Comparison of ENCODE assay signal across 21 cellular contexts in the genomic region with DNA sequence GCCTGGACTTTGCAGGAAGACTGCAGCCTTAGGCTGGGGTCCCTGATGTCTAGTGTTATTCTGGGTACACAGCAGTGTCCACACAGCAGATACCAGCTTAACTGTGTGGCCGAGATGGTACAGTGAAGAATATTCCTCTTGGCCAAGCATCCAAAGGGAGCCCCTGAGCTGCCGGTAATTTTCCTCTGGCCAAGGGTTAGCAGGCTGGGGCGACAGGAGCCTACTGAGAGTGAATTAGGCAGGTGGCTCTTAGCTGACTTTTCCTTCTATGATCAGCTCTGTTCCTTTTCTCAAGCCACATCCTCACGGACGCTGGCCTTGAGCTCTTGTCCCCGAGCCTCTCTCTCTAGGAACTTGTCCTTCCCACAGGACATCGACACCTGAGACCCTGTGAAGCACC. TPM values are rescaled to one million over a fixed set of nuclear protein-coding genes. Genes with fewer than 3 reads are reported as not detected.
DNase-seq lines count a peak whose midpoint lies in the region; ATAC-seq and TF ChIP-seq lines count a peak whose summit lies in the region.
"Had no signal": no experiment of that assay in that cellular context is flagged by ENCODE, and none has a peak within 500 bp of the region (broad histone marks: within the 10 kb centered on the region; RNA-seq: fewer than 3 reads in every experiment).

No MANE protein-coding gene starts in this region.

- no peak overlapping the region for H3K27ac ChIP-seq in neuronal stem cell (replicated peaks; ENCODE audit: low read length)

- intact Hi-C loops in Right ventricle myocardium superior (cut with DNase I), result no loop called here
- intact Hi-C loops in cardiac septum (cut with DNase I), result no loop called here
- intact Hi-C loops in CD14-positive monocyte (cut with micrococcal nuclease), result no loop called here

- no peak overlapping the region for H3K23ac ChIP-seq in neuronal stem cell (ENCODE audit: low read depth, low read length, poor library complexity)

- H3K27me3 ChIP-seq in neuronal stem cell (ENCODE audit: control insufficient read depth in 3 of 3, insufficient read depth in 3 of 3, low read depth in 1 of 3, low read length in 3 of 3), result peaks cover 0 to 12% (median 0%) of the 10 kb centered on the region in 3 experiments
- H3K27me3 ChIP-seq: BE2C; BLaER1 treated with 17β-estradiol and CSF1 and Interleukin-3, amounts not matched to agents 10 nM and 100 nM had no signal

- TF ChIP-seq CTCF in CD14-positive monocyte (IDR thresholded peaks at IDR 0.05), result no peak

- peaks cover 45 to 51% of the 10 kb centered on the region in 2 donors for H3K36me3 Mint-ChIP-seq in CD14-positive monocyte
- H3K36me3 Mint-ChIP-seq in activated T-helper 17 cell treated with anti-CD3 and anti-CD28 coated beads, Interleukin-2, amount 50 U/mL, for 72 hours (ENCODE audit: low read depth), result no peaks in the 10 kb centered on the region

- H3K79me1 ChIP-seq in neuronal stem cell (ENCODE audit: low read depth, low read length), result no peaks in the 10 kb centered on the region

- peak overlapping the region; percentile 91 to 100 (median 95) for H3K27ac Mint-ChIP-seq in CD14-positive monocyte
- peak overlapping the region; percentile 25 for H3K27ac Mint-ChIP-seq in activated T-helper 17 cell treated with anti-CD3 and anti-CD28 coated beads, Interleukin-2, amount 50 U/mL, for 72 hours

- whole genome bisulfite sequencing in neuronal stem cell (ENCODE audit: extremely low coverage in 2 of 2, insufficient read length in 2 of 2, insufficient replicate concordance in 1 of 2), 2 donors, result no CpG with 5 or more reads among the region's 7 CpGs

- peaks cover 75% of the 10 kb centered on the region for H3K4me1 Mint-ChIP-seq in CD14-positive monocyte
- H3K4me1 Mint-ChIP-seq in activated T-helper 17 cell treated with anti-CD3 and anti-CD28 coated beads, Interleukin-2, amount 50 U/mL, for 72 hours, result peaks cover 11% of the 10 kb centered on the region

- peaks cover 0 to 1% (median 0%) of the 10 kb centered on the region in 3 donors for H3K27me3 Mint-ChIP-seq in CD14-positive monocyte (ENCODE audit: low read depth in 3 of 3)
- no peaks in the 10 kb centered on the region for H3K27me3 Mint-ChIP-seq in activated T-helper 17 cell treated with anti-CD3 and anti-CD28 coated beads, Interleukin-2, amount 50 U/mL, for 72 hours
- H3K27me3 Mint-ChIP-seq: CD4-positive, alpha-beta memory T cell had no signal

- no peak overlapping the region for H2BK5ac ChIP-seq in neuronal stem cell (ENCODE audit: low read length)

- H2BK12ac ChIP-seq in neuronal stem cell (ENCODE audit: low read length), result no peak overlapping the region

- H2AK5ac ChIP-seq in neuronal stem cell (ENCODE audit: low read depth, low read length), result peak overlapping the region; percentile 76

- H3K9me3 ChIP-seq in neuronal stem cell (replicated peaks in 1 of 2; ENCODE audit: control insufficient read depth in 2 of 2, insufficient read depth in 1 of 2, low read depth in 1 of 2, low read length in 2 of 2), result no peaks in the 10 kb centered on the region
- H3K9me3 ChIP-seq: A549; BE2C; BLaER1 treated with 17β-estradiol and CSF1 and Interleukin-3, amounts not matched to agents 10 nM and 100 nM; HAP-1 had no signal

- no peaks in the 10 kb centered on the region for H3K9me3 Mint-ChIP-seq in CD14-positive monocyte
- no peaks in the 10 kb centered on the region for H3K9me3 Mint-ChIP-seq in activated T-helper 17 cell treated with anti-CD3 and anti-CD28 coated beads, Interleukin-2, amount 50 U/mL, for 72 hours
- H3K9me3 Mint-ChIP-seq: CD4-positive, alpha-beta memory T cell had no signal

- H3K4me3 Mint-ChIP-seq in CD14-positive monocyte, result no peak overlapping the region
- no peak overlapping the region for H3K4me3 Mint-ChIP-seq in activated T-helper 17 cell treated with anti-CD3 and anti-CD28 coated beads, Interleukin-2, amount 50 U/mL, for 72 hours
- H3K4me3 Mint-ChIP-seq: CD4-positive, alpha-beta memory T cell had no signal

- DNase-seq in Right ventricle myocardium superior, result peak; percentile 11
- no peak for DNase-seq in cardiac septum (ENCODE audit: low spot score)
- DNase-seq in CD14-positive monocyte (ENCODE audit: low spot score), result no peak
- no peak for DNase-seq in neuronal stem cell (ENCODE audit: low spot score)
- DNase-seq in DMS53 treated with DMSO at 0.1 percent for 48 hours (lab: John Stamatoyannopoulos, UW; ENCODE audit: unreplicated experiment), result no peak
- DNase-seq: 8988T; ACHN; AML-193; BE2C; Calu3; CD4-positive, alpha-beta memory T cell; COR-L47; DMS53; DND-41; GOT3 had no signal

- no peak overlapping the region for H2AFZ ChIP-seq in neuronal stem cell (ENCODE audit: low read length)

- H4K8ac ChIP-seq in neuronal stem cell (ENCODE audit: low read depth, low read length), result no peak overlapping the region

- H3K36me3 ChIP-seq in neuronal stem cell (replicated peaks in 1 of 2; ENCODE audit: control insufficient read depth in 2 of 2, insufficient read depth in 2 of 2, low read length in 2 of 2), result no peaks in the 10 kb centered on the region
- H3K36me3 ChIP-seq: BE2C; BLaER1 treated with 17β-estradiol and CSF1 and Interleukin-3, amounts not matched to agents 10 nM and 100 nM; HAP-1 had no signal

- no peak for ATAC-seq in Right ventricle myocardium superior (ENCODE audit: poor library complexity)
- no peak for ATAC-seq in activated T-helper 17 cell treated with anti-CD3 and anti-CD28 coated beads, Interleukin-2, amount 50 U/mL, for 72 hours (replicated peaks)
- no peak for ATAC-seq in activated CD4-positive, CD25-positive, alpha-beta regulatory T cell treated with anti-CD3 and anti-CD28 coated beads, Interleukin-2, amount 50 U/mL, for 24 hours
- no peak for ATAC-seq in GM21515 (IDR thresholded peaks at IDR 0.05; ENCODE audit: unreplicated experiment)
- ATAC-seq: A549 had no signal

- H3K4me3 ChIP-seq in neuronal stem cell (ENCODE audit: low read length in 2 of 2), result no peak overlapping the region
- H3K4me3 ChIP-seq: A549; BLaER1 treated with 17β-estradiol and CSF1 and Interleukin-3, amounts not matched to agents 10 nM and 100 nM; HAP-1 had no signal

- H3K4ac ChIP-seq in neuronal stem cell (ENCODE audit: low read length), result no peak overlapping the region

- H4K91ac ChIP-seq in neuronal stem cell (ENCODE audit: low read depth, low read length, poor library complexity), result no peak overlapping the region

- no peak overlapping the region for H2BK15ac ChIP-seq in neuronal stem cell (ENCODE audit: low read length)

- peaks cover 0 to 2% of the 10 kb centered on the region in 2 donors for H3K4me1 ChIP-seq in neuronal stem cell (ENCODE audit: control insufficient read depth in 2 of 2, insufficient read depth in 1 of 2, low read depth in 1 of 2, low read length in 2 of 2)
- H3K4me1 ChIP-seq: BE2C, HAP-1 had no signal

- no peak overlapping the region for H3K4me2 ChIP-seq in neuronal stem cell (ENCODE audit: insufficient read depth, low read length, poor library complexity, severe bottlenecking)
- H3K4me2 ChIP-seq: A549 had no signal

- H3K9ac ChIP-seq in neuronal stem cell (ENCODE audit: low read depth, low read length, poor library complexity), result no peak overlapping the region
- H3K9ac ChIP-seq: BLaER1 treated with 17β-estradiol and CSF1 and Interleukin-3, amounts not matched to agents 10 nM and 100 nM had no signal

- no peak overlapping the region for H3K18ac ChIP-seq in neuronal stem cell (ENCODE audit: low read length)

- peak overlapping the region; percentile 51 for H2BK120ac ChIP-seq in neuronal stem cell (ENCODE audit: low read depth, low read length)

- no peak overlapping the region for H3K14ac ChIP-seq in neuronal stem cell (ENCODE audit: low read length)

RNA-seq across cellular contexts. Expression of gene PRKAG2, which starts 29.8 kb away (rescaled TPM):
- 120 TPM for total RNA-seq in Right ventricle myocardium superior
- total RNA-seq in cardiac septum, result 106 TPM
- polyA plus RNA-seq in CD14-positive monocyte, result 10 to 100 TPM; 29.2 to 30.9 TPM
- 10 to 100 TPM; 21.6 to 31.7 TPM for total RNA-seq in activated T-helper 17 cell treated with anti-CD3 and anti-CD28 coated beads, Interleukin-2, amount 50 U/mL, for 72 hours
- polyA plus RNA-seq in neuronal stem cell (2013, experiment 1 of 2), result 23.4 TPM
- 21.8 TPM for polyA plus RNA-seq in neuronal stem cell (2013, experiment 2 of 2)
